In genomic region chr17:58570758-58571157, GRCh38 we compare ENCODE assay signal across 29 cellular contexts. TPM values are rescaled to one million over a fixed set of nuclear protein-coding genes. Genes with fewer than 3 reads are reported as not detected.
DNase-seq lines count a peak whose midpoint lies in the region; ATAC-seq, FAIRE-seq and TF ChIP-seq lines count a peak whose summit lies in the region.
"Had no signal": no experiment of that assay in that cellular context is flagged by ENCODE, and none has a peak within 500 bp of the region (broad histone marks: within the 10 kb centered on the region; RNA-seq: fewer than 3 reads in every experiment).

No MANE protein-coding gene starts in this region.

- no peaks in the 10 kb centered on the region for H3K36me3 Mint-ChIP-seq in activated CD8-positive, alpha-beta T cell treated with anti-CD3 and anti-CD28 coated beads, Interleukin-2, amount 10 ng/mL, durations not matched to agents 7 days and 5 days (ENCODE audit: low read depth)
- H3K36me3 Mint-ChIP-seq: CD14-positive monocyte; CD4-positive, alpha-beta memory T cell; CD4-positive, CD25-positive, alpha-beta regulatory T cell; CD8-positive, alpha-beta memory T cell had no signal

- no peak overlapping the region for H2BK15ac ChIP-seq in H1 (ENCODE audit: low read length)

- no peak overlapping the region for H3K4me3 ChIP-seq in WERI-Rb-1 (ENCODE audit: low read depth, low read length)
- H3K4me3 ChIP-seq in H1 (ENCODE audit: extremely low read depth in 1 of 4, insufficient read depth in 2 of 4, low read depth in 3 of 4, low read length in 4 of 4) = no peak overlapping the region
- H3K4me3 ChIP-seq: BLaER1, GM12878 had no signal

- TF ChIP-seq CTCF in WERI-Rb-1 (IDR thresholded peaks at IDR 0.05; ENCODE audit: low read depth, low read length) (no peak), H1 (IDR thresholded peaks at IDR 0.05; ENCODE audit: control extremely low read depth in 1 of 3, insufficient read depth in 1 of 3, low read depth in 1 of 3, low read length in 3 of 3) (no peak)

- no peak overlapping the region for H3K4ac ChIP-seq in H1 (replicated peaks; ENCODE audit: insufficient read length, low read depth, low read length)

- 88% methylated on average over 4 of the region's 4 CpGs; no CpG with 5 or more reads in 1 of the 2 experiments for WGBS in H1 (ENCODE audit: extremely low coverage in 1 of 2, insufficient coverage in 1 of 2, insufficient read length in 1 of 2, insufficient replicate concordance in 2 of 2, low coverage in 1 of 2, low lambda C conversion rate in 2 of 2, missing lambda C conversion rate in 1 of 2), 2 experiments

- POLR2A ChIA-PET in H1 (lab: Charles Lee; ENCODE audit: partially characterized antibody) = interaction anchor here (2.2 kb wide), 1 partner anchor 61 kb away, joined by 11 read pairs; no protein-coding TSS in a partner anchor
- POLR2A ChIA-PET in activated CD8-positive, alpha-beta T cell treated with anti-CD3 and anti-CD28 coated beads, Interleukin-2, amount 10 ng/mL, durations not matched to agents 7 days and 5 days (lab: Charles Lee) = no interaction called here

- no peak overlapping the region for H3K56ac ChIP-seq in H1 (replicated peaks; ENCODE audit: insufficient read length, low read depth, low read length)

- H4K8ac ChIP-seq in H1 (ENCODE audit: extremely low read depth, insufficient read depth, low read length) = no peak overlapping the region

- no peaks in the 10 kb centered on the region for H3K79me1 ChIP-seq in H1 (ENCODE audit: low read depth, low read length)

- H3K4me1 Mint-ChIP-seq in activated CD8-positive, alpha-beta T cell treated with anti-CD3 and anti-CD28 coated beads, Interleukin-2, amount 10 ng/mL, durations not matched to agents 7 days and 5 days (ENCODE audit: low read depth) = peaks cover 6% of the 10 kb centered on the region
- H3K4me1 Mint-ChIP-seq: CD4-positive, alpha-beta memory T cell; CD4-positive, CD25-positive, alpha-beta regulatory T cell; CD8-positive, alpha-beta memory T cell had no signal

- FAIRE-seq in H1 (lab: Jason Lieb, UNC) (no peak), urothelium cell line (lab: Jason Lieb, UNC) (peak; percentile 32)
- FAIRE-seq: A204.1, GM12878, GM12892, GM18507 had no signal

- no peak overlapping the region for H3K4me2 ChIP-seq in H1 (ENCODE audit: insufficient read depth in 1 of 2, low read depth in 2 of 2, low read length in 2 of 2)
- H3K4me2 ChIP-seq: BLaER1 had no signal

- H2AK5ac ChIP-seq in H1 (ENCODE audit: low read depth, low read length) = no peak overlapping the region

- H3K27ac ChIP-seq in WERI-Rb-1 (no peak overlapping the region; the same call in 1 of the 2 replicates), H1 (ENCODE audit: low read depth, low read length) (no peak overlapping the region)
- H3K27ac ChIP-seq: BLaER1 had no signal

- H3K14ac ChIP-seq in H1 (ENCODE audit: insufficient read length) = no peak overlapping the region

- no peak overlapping the region for H3K27ac Mint-ChIP-seq in activated CD8-positive, alpha-beta T cell treated with anti-CD3 and anti-CD28 coated beads, Interleukin-2, amount 10 ng/mL, durations not matched to agents 7 days and 5 days
- H3K27ac Mint-ChIP-seq: CD4-positive, CD25-positive, alpha-beta regulatory T cell; CD8-positive, alpha-beta memory T cell had no signal

- H2BK5ac ChIP-seq in H1 (ENCODE audit: low read depth, low read length) = no peak overlapping the region

- CTCF ChIA-PET in H1 (lab: Charles Lee; ENCODE audit: partially characterized antibody) = interaction anchor here (0.6 to 2.2 kb wide), 9 partner anchors 8 to 447 kb away, joined by 3 to 7 read pairs (median 3); no protein-coding TSS in a partner anchor
- CTCF ChIA-PET in activated CD8-positive, alpha-beta T cell treated with anti-CD3 and anti-CD28 coated beads, Interleukin-2, amount 10 ng/mL, durations not matched to agents 7 days and 5 days (lab: Charles Lee) = interaction anchor here (1.5 to 2.1 kb wide), 2 partner anchors 9 to 17 kb away, joined by 3 to 6 read pairs; no protein-coding TSS in a partner anchor

- no peak for TF ChIP-seq POLR2A in H1 (IDR thresholded peaks at IDR 0.05; ENCODE audit: control extremely low read depth in 1 of 2, low read depth in 2 of 2, low read length in 2 of 2)

- DNase-seq in NCI-H82 (lab: John Stamatoyannopoulos, UW) (peak; percentile 78), WERI-Rb-1 (peak; percentile 78), H1 (ENCODE audit: low read depth in 1 of 2, low spot score in 2 of 2) (no peak), urothelium cell line (ENCODE audit: low spot score) (no peak), midbrain (lab: John Stamatoyannopoulos, UW) (no peak)
- DNase-seq in activated naive CD4-positive, alpha-beta T cell treated with anti-CD3 and anti-CD28 coated beads, Interleukin-2, amount 50 U/mL, for 16 hours = no peak
- DNase-seq in activated CD8-positive, alpha-beta T cell treated with anti-CD3 and anti-CD28 coated beads, Interleukin-2, amount 10 ng/mL, durations not matched to agents 7 days and 5 days = no peak
- DNase-seq: 8988T; ACHN; BE2C; C1 segment of cervical spinal cord; CD4-positive, alpha-beta memory T cell; CD4-positive, CD25-positive, alpha-beta regulatory T cell; CD8-positive, alpha-beta memory T cell; COR-L47; DMS 273 treated with DMSO at 0.1 percent for 48 hours; DMS153; DMS53; DMS79; DND-41; EL; GDM1 had no signal

- no peak overlapping the region for H4K5ac ChIP-seq in H1 (ENCODE audit: insufficient read length, low read depth, low read length)

- H3K18ac ChIP-seq in H1 (ENCODE audit: extremely low read depth, low read length) = no peak overlapping the region

- ATAC-seq in HG02642 (IDR thresholded peaks at IDR 0.05; ENCODE audit: poor library complexity, unreplicated experiment) = no peak
- no peak for ATAC-seq in activated CD8-positive, alpha-beta T cell treated with anti-CD3 and anti-CD28 coated beads, Interleukin-2, amount 10 ng/mL, durations not matched to agents 7 days and 5 days
- ATAC-seq: GM12878 had no signal

- H3K36me3 ChIP-seq in WERI-Rb-1 = no peaks in the 10 kb centered on the region
- H3K36me3 ChIP-seq in H1 (ENCODE audit: control insufficient read depth in 2 of 4, insufficient read depth in 4 of 4, low read length in 3 of 4) = no peaks in the 10 kb centered on the region
- H3K36me3 ChIP-seq: BE2C, BLaER1 had no signal

- H3K4me3 Mint-ChIP-seq in activated CD8-positive, alpha-beta T cell treated with anti-CD3 and anti-CD28 coated beads, Interleukin-2, amount 10 ng/mL, durations not matched to agents 7 days and 5 days = no peak overlapping the region
- H3K4me3 Mint-ChIP-seq: CD14-positive monocyte; CD4-positive, alpha-beta memory T cell; CD4-positive, CD25-positive, alpha-beta regulatory T cell; CD8-positive, alpha-beta memory T cell had no signal

- H3K9ac ChIP-seq in H1 (replicated peaks in 1 of 4; ENCODE audit: extremely low read depth in 1 of 4, low read depth in 3 of 4, low read length in 3 of 4) = no peak overlapping the region
- H3K9ac ChIP-seq: BLaER1 had no signal

- H4K20me1 ChIP-seq in H1 (replicated peaks in 1 of 2; ENCODE audit: control insufficient read depth in 1 of 2, insufficient read depth in 2 of 2, low read length in 2 of 2) = no peaks in the 10 kb centered on the region
- H4K20me1 ChIP-seq: BLaER1 had no signal

- peaks cover 0 to 7% (median 5%) of the 10 kb centered on the region in 4 experiments; a peak in 4 of 7 replicates for H3K4me1 ChIP-seq in H1 (replicated peaks in 1 of 4; ENCODE audit: control insufficient read depth in 3 of 4, insufficient read depth in 4 of 4, low read length in 3 of 4)
- H3K4me1 ChIP-seq: BE2C had no signal

- no peak for TF ChIP-seq EP300 in H1 (IDR thresholded peaks at IDR 0.05; ENCODE audit: borderline replicate concordance in 1 of 2, low read depth in 2 of 2, low read length in 2 of 2)

- H3K23ac ChIP-seq in H1 (ENCODE audit: insufficient read length) = no peak overlapping the region

- peaks cover 6% of the 10 kb centered on the region for H3K27me3 Mint-ChIP-seq in activated CD8-positive, alpha-beta T cell treated with anti-CD3 and anti-CD28 coated beads, Interleukin-2, amount 10 ng/mL, durations not matched to agents 7 days and 5 days (ENCODE audit: low read depth)
- H3K27me3 Mint-ChIP-seq: CD4-positive, alpha-beta memory T cell; CD4-positive, CD25-positive, alpha-beta regulatory T cell had no signal

- no peak overlapping the region for H2BK20ac ChIP-seq in H1 (ENCODE audit: low read length)

- H3K79me2 ChIP-seq in H1 (ENCODE audit: control insufficient read depth in 1 of 2, insufficient read depth in 2 of 2, low read length in 2 of 2) = no peaks in the 10 kb centered on the region

- H3K9me3 ChIP-seq in WERI-Rb-1 (ENCODE audit: severe bottlenecking) (no peaks in the 10 kb centered on the region), H1 (ENCODE audit: insufficient read depth in 2 of 2, low read depth in 1 of 2, low read length in 1 of 2) (no peaks in the 10 kb centered on the region)
- H3K9me3 ChIP-seq: BE2C, BLaER1 had no signal

- H2AFZ ChIP-seq in H1 (ENCODE audit: low read length) = peak overlapping the region; percentile 71; the same call in 1 of the 2 replicates

- no peak overlapping the region for H2BK12ac ChIP-seq in H1 (ENCODE audit: low read depth, low read length)

- H3K23me2 ChIP-seq in H1 (ENCODE audit: low read depth, low read length) = no peaks in the 10 kb centered on the region

- TF ChIP-seq RAD21 in H1 (IDR thresholded peaks at IDR 0.05 in 1 of 2, conservative IDR thresholded peaks at IDR 0.05 in 1 of 2; ENCODE audit: low read depth in 2 of 2, low read length in 2 of 2) = no peak

- no peak overlapping the region for H2BK120ac ChIP-seq in H1 (replicated peaks; ENCODE audit: low read depth, low read length)

- no peaks in the 10 kb centered on the region for H3K9me3 Mint-ChIP-seq in activated CD8-positive, alpha-beta T cell treated with anti-CD3 and anti-CD28 coated beads, Interleukin-2, amount 10 ng/mL, durations not matched to agents 7 days and 5 days (ENCODE audit: insufficient read depth)
- H3K9me3 Mint-ChIP-seq: CD4-positive, alpha-beta memory T cell; CD4-positive, CD25-positive, alpha-beta regulatory T cell; CD8-positive, alpha-beta memory T cell had no signal

- no peak overlapping the region for H4K91ac ChIP-seq in H1 (replicated peaks; ENCODE audit: insufficient read length, low read length)

- no peaks in the 10 kb centered on the region for H3K27me3 ChIP-seq in WERI-Rb-1 (ENCODE audit: insufficient read depth, low read depth, severe bottlenecking)
- no peaks in the 10 kb centered on the region for H3K27me3 ChIP-seq in H1 (replicated peaks in 1 of 4; ENCODE audit: control insufficient read depth in 3 of 4, extremely low read depth in 1 of 4, insufficient read depth in 3 of 4, low read length in 3 of 4)
- H3K27me3 ChIP-seq: BE2C, BLaER1 had no signal

RNA-seq across cellular contexts. Expression of gene MTMR4, which starts 56.3 kb away (rescaled TPM):
- 33.4 and 39.2 TPM in 2 replicates for total RNA-seq in H1 (2021; fragmentation: NEBNext Ultra II Directional; extraction: Animal tissue kit (Norgen Biotek cat#: 25700))
- 15.9 and 17.7 TPM in 2 replicates for polyA plus RNA-seq in H1 (2011; rRNA removed)
- polyA plus RNA-seq in H1 (2011; cell fraction: cytosol; rRNA removed) = 27.1 TPM
- 54.2 TPM for polyA plus RNA-seq in H1 (2011; cell fraction: nucleus; rRNA removed)
- 17.8 to 25.9 TPM (median 22.8 TPM) in 4 replicates for polyA plus RNA-seq in H1 (2012, experiment 1 of 2)
- 8.3 TPM for polyA plus RNA-seq in H1 (2012, experiment 2 of 2)
- polyA plus RNA-seq in H1 (2013, experiment 1 of 2) = 11.7 TPM
- 10.6 TPM for polyA plus RNA-seq in H1 (2013, experiment 2 of 2)
- 149 and 157 TPM in 2 replicates for polyA minus RNA-seq in H1 (2011; rRNA and poly(A)+ RNA removed)
- 35.4 TPM for polyA minus RNA-seq in H1 (2011; cell fraction: cytosol; rRNA and poly(A)+ RNA removed)
- 40.5 TPM for polyA minus RNA-seq in H1 (2011; cell fraction: nucleus; rRNA and poly(A)+ RNA removed)
- 10 to 100 TPM; 47.7 to 48.6 TPM for total RNA-seq in activated CD8-positive, alpha-beta T cell treated with anti-CD3 and anti-CD28 coated beads, Interleukin-2, amount 10 ng/mL, durations not matched to agents 7 days and 5 days

Comparison
In these comparisons a context has a peak if more than half of its experiments do, and no peak if none do; other contexts are left out.
1. DNase-seq: peak in NCI-H82 (single experiment) and WERI-Rb-1 (single experiment); none in H1 (0 of 2), urothelium cell line (single experiment), activated naive CD4-positive, alpha-beta T cell treated with anti-CD3 and anti-CD28 coated beads, Interleukin-2, amount 50 U/mL, for 16 hours (single experiment), activated CD8-positive, alpha-beta T cell treated with anti-CD3 and anti-CD28 coated beads, Interleukin-2, amount 10 ng/mL, durations not matched to agents 7 days and 5 days (single experiment) and midbrain (single experiment).